Comparison of ENCODE assay signal across 18 cellular contexts in the genomic region with DNA sequence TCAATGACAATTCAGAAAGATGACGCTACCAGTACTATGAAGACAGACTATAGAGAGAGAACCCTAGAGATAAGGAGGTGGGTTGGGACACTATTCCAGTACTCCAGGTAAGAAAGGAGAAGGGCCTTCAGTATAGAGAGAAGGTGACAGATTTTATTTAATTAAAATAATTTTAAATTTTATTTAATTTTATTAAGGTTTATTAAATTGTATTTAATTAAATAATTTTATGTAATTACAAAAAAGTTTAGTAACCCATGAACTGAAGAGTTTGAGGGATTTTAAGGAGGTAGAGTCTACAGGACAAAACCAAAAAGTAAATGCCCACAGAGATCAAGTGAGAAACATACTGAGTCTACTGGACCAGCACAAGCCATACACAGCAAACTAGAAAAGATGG.
"Had no signal": no experiment of that assay in that cellular context is flagged by ENCODE, and none has a peak within 500 bp of the region (broad histone marks: within the 10 kb centered on the region; RNA-seq: fewer than 3 reads in every experiment).

No MANE protein-coding gene starts in this region.

- ATAC-seq: esophagus mucosa, heart left ventricle, mucosa of descending colon had no signal

- H3K36me3 ChIP-seq: neural progenitor cell, ovary had no signal

- H3K9me3 ChIP-seq: heart left ventricle, mucosa of descending colon, ovary, right atrium auricular region, sigmoid colon, suprapubic skin, thyroid gland had no signal

- H3K27me3 Mint-ChIP-seq: dendritic cell treated with granulocyte-macrophage colony-stimulating factor and Interleukin-4, amounts not matched to agents 40 ng/mL and 50 ng/mL, for 4 days; naive thymus-derived CD8-positive, alpha-beta T cell; type B pancreatic cell had no signal

- H3K4me3 ChIP-seq: heart left ventricle, mucosa of descending colon, neural progenitor cell, ovary, right atrium auricular region, sigmoid colon, skin epidermis, suprapubic skin, thyroid gland had no signal

- H3K4me3 Mint-ChIP-seq: dendritic cell treated with granulocyte-macrophage colony-stimulating factor and Interleukin-4, amounts not matched to agents 40 ng/mL and 50 ng/mL, for 4 days; neural progenitor cell had no signal

- H3K27ac ChIP-seq: heart left ventricle, neural progenitor cell, ovary, right atrium auricular region, sigmoid colon, skin epidermis, suprapubic skin, thyroid gland had no signal

- DNase-seq: heart left ventricle; hypothalamus; kidney glomerular epithelial cell; mucosa of descending colon; nucleus accumbens; ovary; sigmoid colon; stimulated activated CD4-positive, alpha-beta T cell treated with anti-CD3 and anti-CD28 coated beads, Interleukin-12 subunit alpha, Interleukin-12 subunit beta, amount 100 ng/mL, for 4 hours; stimulated activated naive CD4-positive, alpha-beta T cell treated with Interleukin-2 at 50 U/mL for 16 hours; thyroid gland had no signal

- H3K9me3 Mint-ChIP-seq: dendritic cell treated with granulocyte-macrophage colony-stimulating factor and Interleukin-4, amounts not matched to agents 40 ng/mL and 50 ng/mL, for 4 days; naive thymus-derived CD8-positive, alpha-beta T cell; neural progenitor cell; type B pancreatic cell had no signal

- H3K27me3 ChIP-seq: heart left ventricle, neural progenitor cell, ovary, right atrium auricular region, sigmoid colon, suprapubic skin, thyroid gland had no signal

- H3K27ac Mint-ChIP-seq: dendritic cell treated with granulocyte-macrophage colony-stimulating factor and Interleukin-4, amounts not matched to agents 40 ng/mL and 50 ng/mL, for 4 days had no signal
